19 cellular contexts compared by ENCODE assay signal in the genomic region with DNA sequence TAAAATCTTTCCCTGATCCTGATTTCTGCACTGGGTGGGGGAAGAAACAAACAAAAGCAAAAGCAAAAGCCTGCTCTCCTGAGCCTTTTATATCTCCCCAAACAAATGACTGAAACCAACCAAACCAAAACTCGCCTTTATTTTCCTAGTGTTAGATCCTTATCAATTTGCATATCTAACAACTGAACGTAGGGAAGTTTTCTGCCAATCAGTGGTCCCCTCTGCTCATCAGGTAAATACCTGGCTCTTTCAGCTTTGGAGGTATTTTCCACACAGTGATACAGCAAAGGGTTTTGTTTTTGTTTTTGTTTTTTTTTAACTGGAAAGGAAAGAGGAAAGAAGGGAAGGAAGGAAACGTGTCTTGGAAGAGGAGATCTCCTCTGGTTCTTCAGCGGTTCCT. TPM values are rescaled to one million over a fixed set of nuclear protein-coding genes. Genes with fewer than 3 reads are reported as not detected.
"Had no signal": no experiment of that assay in that cellular context is flagged by ENCODE, and none has a peak within 500 bp of the region (broad histone marks: within the 10 kb centered on the region; RNA-seq: fewer than 3 reads in every experiment).

No MANE protein-coding gene starts in this region.

- H3K27ac ChIP-seq: adrenal gland, body of pancreas, neutrophil, sigmoid colon, suprapubic skin, upper lobe of right lung had no signal

- DNase-seq: activated CD4-positive, CD25-positive, alpha-beta regulatory T cell; activated naive CD4-positive, alpha-beta T cell treated with anti-CD3 and anti-CD28 coated beads, Interleukin-2, amount 50 U/mL, for 16 hours; adrenal gland; body of pancreas; cerebellar nuclear complex; dermis blood vessel endothelial cell; endodermal cell; sigmoid colon; stimulated activated CD4-positive, alpha-beta T cell treated with anti-CD3 and anti-CD28 coated beads, Interleukin-12 subunit alpha, Interleukin-12 subunit beta, amount 100 ng/mL, for 4 hours; stimulated activated naive CD4-positive, alpha-beta T cell; T-helper 2 cell; upper lobe of right lung had no signal

- H3K36me3 ChIP-seq: adrenal gland, neutrophil, sigmoid colon, suprapubic skin, upper lobe of right lung had no signal

- H3K4me3 ChIP-seq: adrenal gland, body of pancreas, suprapubic skin, upper lobe of right lung had no signal

- H3K4me1 ChIP-seq: adrenal gland had no signal

- H3K9me3 ChIP-seq: adrenal gland, body of pancreas, neutrophil, sigmoid colon, suprapubic skin, upper lobe of right lung had no signal

- ATAC-seq: body of pancreas, esophagus mucosa, left lobe of liver had no signal

RNA-seq across cellular contexts. Expression of gene AMER2, which starts 3.3 kb away (rescaled TPM):
- total RNA-seq: activated T-helper 2 cell treated with anti-CD3 and anti-CD28 coated beads, Interferon-gamma antibody, Interleukin-2, Interleukin-4, amounts not matched to agents 10 μg/mL and 5 μg/mL and 100 μg/mL, durations not matched to agents 14 hours and 24 hours and 36 hours; body of pancreas; dermis blood vessel endothelial cell; esophagus mucosa; fibroblast of villous mesenchyme; left lobe of liver; posterior vena cava; upper lobe of right lung had no signal
